In genomic region chr11:67457453-67457852, GRCh38 we compare ENCODE assay signal across 34 cellular contexts. TPM values are rescaled to one million over a fixed set of nuclear protein-coding genes. Genes with fewer than 3 reads are reported as not detected.
"Had no signal": no experiment of that assay in that cellular context is flagged by ENCODE, and none has a peak within 500 bp of the region (broad histone marks: within the 10 kb centered on the region; RNA-seq: fewer than 3 reads in every experiment).

No MANE protein-coding gene starts in this region.

- H3K36me3 ChIP-seq: ascending aorta, cardiac muscle cell, gastroesophageal sphincter, thoracic aorta, upper lobe of left lung, vagina had no signal

- H3K27me3 Mint-ChIP-seq: activated naive CD8-positive, alpha-beta T cell; effector memory CD8-positive, alpha-beta T cell had no signal

- H3K27me3 ChIP-seq: ascending aorta, cardiac muscle cell, gastroesophageal sphincter, hepatocyte, upper lobe of left lung, vagina had no signal

- H3K27ac Mint-ChIP-seq: activated naive CD8-positive, alpha-beta T cell; brain; effector memory CD8-positive, alpha-beta T cell; natural killer cell; T-helper 2 cell treated with Interferon-gamma antibody and Interleukin-4, amounts not matched to agents 5 μg/mL and 100 μg/mL, for 36 hours had no signal

- H3K4me3 Mint-ChIP-seq: activated naive CD8-positive, alpha-beta T cell; brain; effector memory CD8-positive, alpha-beta T cell; natural killer cell; T-helper 2 cell treated with Interferon-gamma antibody and Interleukin-4, amounts not matched to agents 5 μg/mL and 100 μg/mL, for 36 hours had no signal

- H3K4me2 ChIP-seq: hepatocyte, smooth muscle cell had no signal

- H3K79me2 ChIP-seq: hepatocyte had no signal

- H3K4me1 ChIP-seq: ascending aorta, gastroesophageal sphincter had no signal

- ATAC-seq: effector memory CD8-positive, alpha-beta T cell; gastroesophageal sphincter; left colon; natural killer cell; stimulated activated naive CD8-positive, alpha-beta T cell treated with anti-CD3 and anti-CD28 coated beads, Interleukin-15, Interleukin-2, amounts not matched to agents 100 U/mL and 50 U/mL, for 24 hours had no signal

- H3K9me3 ChIP-seq: ascending aorta, gastroesophageal sphincter, thoracic aorta, upper lobe of left lung, vagina had no signal

- DNase-seq: activated CD4-positive, alpha-beta T cell treated with anti-CD3 and anti-CD28 coated beads for 4 hours; activated CD4-positive, alpha-beta T cell treated with anti-CD3 and anti-CD28 coated beads, Interleukin-2, amount 50 U/mL, for 4 hours; activated effector memory CD4-positive, alpha-beta T cell treated with Interleukin-2 at 50 U/mL for 16 hours; activated naive CD4-positive, alpha-beta T cell treated with Interleukin-2 at 50 U/mL for 16 hours; activated T-cell treated with anti-CD3 and anti-CD28 coated beads for 4 hours; cortex of kidney; effector memory CD8-positive, alpha-beta T cell; erythroblast; islet precursor cell; left colon; natural killer cell; stimulated activated CD4-positive, alpha-beta T cell treated with anti-CD3 and anti-CD28 coated beads, Interleukin-15, amount 100 ng/mL, for 24 hours; stimulated activated CD4-positive, alpha-beta T cell treated with anti-CD3 and anti-CD28 coated beads, Interleukin-2, amount 100 ng/mL, for 24 hours; stimulated activated naive CD8-positive, alpha-beta T cell treated with anti-CD3 and anti-CD28 coated beads, Interleukin-15, Interleukin-2, amounts not matched to agents 100 U/mL and 50 U/mL, for 24 hours; T-helper 1 cell had no signal

- H3K4me1 Mint-ChIP-seq: brain had no signal

- H3K4me3 ChIP-seq: ascending aorta, cardiac muscle cell, gastroesophageal sphincter, hepatocyte, smooth muscle cell, thoracic aorta, upper lobe of left lung, vagina had no signal

- H2AFZ ChIP-seq: hepatocyte had no signal

- H3K9me3 Mint-ChIP-seq: brain; effector memory CD8-positive, alpha-beta T cell; natural killer cell; T-helper 2 cell treated with Interferon-gamma antibody and Interleukin-4, amounts not matched to agents 5 μg/mL and 100 μg/mL, for 36 hours had no signal

- H3K27ac ChIP-seq: ascending aorta, cardiac muscle cell, gastroesophageal sphincter, hepatocyte, thoracic aorta, upper lobe of left lung, vagina had no signal

- H3K36me3 Mint-ChIP-seq: activated naive CD8-positive, alpha-beta T cell; brain; natural killer cell had no signal

RNA-seq across cellular contexts. Expression of gene CABP4, which starts 2.3 kb away (rescaled TPM):
- total RNA-seq: ascending aorta, cardiac muscle cell, fibroblast of lung, fibroblast of villous mesenchyme, hepatocyte, renal cortical epithelial cell, smooth muscle cell had no signal
- polyA plus RNA-seq: cardiac muscle cell, fibroblast of lung, hepatocyte, smooth muscle cell had no signal

RNA-seq across cellular contexts. Expression of gene GPR152, which starts 4.9 kb away (rescaled TPM):
- total RNA-seq: ascending aorta, cardiac muscle cell, cerebellum, fibroblast of lung, fibroblast of villous mesenchyme, gastroesophageal sphincter, hepatocyte, left colon, liver, osteocyte, posterior vena cava, renal cortical epithelial cell, smooth muscle cell, thoracic aorta, upper lobe of left lung, vagina had no signal
- polyA plus RNA-seq: adipose tissue, cardiac muscle cell, fibroblast of lung, hepatocyte, liver had no signal

RNA-seq across cellular contexts. Expression of gene PTPRCAP, which starts 20.0 kb away (rescaled TPM):
- total RNA-seq: fibroblast of villous mesenchyme, smooth muscle cell had no signal
- polyA plus RNA-seq: fibroblast of lung had no signal
